In the genomic region with DNA sequence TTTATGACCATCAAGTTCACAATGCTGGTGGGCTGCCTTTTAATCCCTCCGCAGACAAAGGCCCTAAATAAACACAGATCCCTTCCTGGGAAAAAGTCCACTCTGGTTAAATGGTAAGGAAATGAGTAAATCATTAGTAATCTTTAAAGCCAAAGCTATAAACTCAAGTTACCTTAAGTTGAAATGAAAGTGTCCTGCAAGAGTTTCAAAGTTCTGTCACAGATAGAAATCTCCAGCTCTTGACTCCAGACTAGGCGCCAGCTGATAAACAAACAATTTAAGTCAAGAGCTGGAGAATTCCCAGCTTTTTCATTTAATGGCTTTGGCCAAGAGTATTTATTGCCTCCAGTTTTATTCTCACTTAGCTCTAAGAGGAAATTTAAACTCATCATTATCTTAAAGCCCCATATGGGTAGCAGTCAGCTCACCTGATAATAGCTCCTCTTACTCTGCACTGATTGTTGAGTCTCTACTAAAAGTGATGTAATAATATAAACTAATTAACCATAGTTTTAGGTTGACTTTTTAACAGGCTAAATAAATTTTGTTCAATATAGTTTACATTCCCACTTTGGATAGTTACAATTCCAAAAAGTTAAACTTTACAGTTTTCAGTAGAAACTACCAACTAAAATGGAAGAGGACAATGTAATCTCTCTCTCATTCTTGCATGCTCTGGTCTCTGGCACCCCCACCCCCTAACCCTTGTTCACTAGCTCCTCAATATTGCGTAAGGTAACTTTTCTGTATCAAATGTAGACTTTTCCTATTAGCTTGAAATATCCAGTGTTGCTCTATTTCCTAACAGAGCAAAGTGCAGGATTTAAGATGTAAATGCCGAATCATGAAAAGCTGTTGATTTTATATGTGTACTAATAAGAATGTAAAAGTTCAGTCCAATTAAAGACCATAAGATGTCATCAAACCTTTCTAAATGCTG, we compare ENCODE assay signal across 13 cellular contexts. TPM values are rescaled to one million over a fixed set of nuclear protein-coding genes. Genes with fewer than 3 reads are reported as not detected.
DNase-seq lines count a peak whose midpoint lies in the region; FAIRE-seq and TF ChIP-seq lines count a peak whose summit lies in the region.
"Had no signal": no experiment of that assay in that cellular context is flagged by ENCODE, and none has a peak within 500 bp of the region (broad histone marks: within the 10 kb centered on the region; RNA-seq: fewer than 3 reads in every experiment).

No MANE protein-coding gene starts in this region.

- no peak overlapping the region for H4K91ac ChIP-seq in neuronal stem cell (ENCODE audit: low read depth, low read length, poor library complexity)

- H2AFZ ChIP-seq in astrocyte (ENCODE audit: low read depth, low read length), result no peak overlapping the region
- no peak overlapping the region for H2AFZ ChIP-seq in neuronal stem cell (ENCODE audit: low read length)

- H3K27ac Mint-ChIP-seq in Caco-2 (ENCODE audit: unreplicated experiment), result peak overlapping the region; percentile 16
- no peak overlapping the region for H3K27ac Mint-ChIP-seq in astrocyte (ENCODE audit: unreplicated experiment)
- H3K27ac Mint-ChIP-seq: CD8-positive, alpha-beta T cell had no signal

- H3K36me3 Mint-ChIP-seq in Caco-2 (ENCODE audit: insufficient read depth, unreplicated experiment), result no peaks in the 10 kb centered on the region
- no peaks in the 10 kb centered on the region for H3K36me3 Mint-ChIP-seq in astrocyte (ENCODE audit: low read depth, unreplicated experiment)

- H3K9me3 ChIP-seq in Caco-2, result no peaks in the 10 kb centered on the region
- H3K9me3 ChIP-seq in astrocyte (ENCODE audit: insufficient read depth, low read depth, low read length), result no peaks in the 10 kb centered on the region
- H3K9me3 ChIP-seq in neuronal stem cell (replicated peaks in 1 of 2; ENCODE audit: control insufficient read depth in 2 of 2, insufficient read depth in 1 of 2, low read depth in 1 of 2, low read length in 2 of 2), result no peaks in the 10 kb centered on the region
- H3K9me3 ChIP-seq: esophagus squamous epithelium had no signal

- H3K9ac ChIP-seq in astrocyte (ENCODE audit: low read length) (peak overlapping the region; percentile 35), neuronal stem cell (ENCODE audit: low read depth, low read length, poor library complexity) (no peak overlapping the region)

- H3K4me1 Mint-ChIP-seq in Caco-2 (ENCODE audit: low read depth, unreplicated experiment) (no peaks in the 10 kb centered on the region), astrocyte (ENCODE audit: low read depth, unreplicated experiment) (peaks cover 40% of the 10 kb centered on the region)

- H2BK12ac ChIP-seq in neuronal stem cell (ENCODE audit: low read length), result no peak overlapping the region

- H3K23ac ChIP-seq in neuronal stem cell (ENCODE audit: low read depth, low read length, poor library complexity), result no peak overlapping the region

- peaks cover 33% of the 10 kb centered on the region for H3K4me1 ChIP-seq in Caco-2
- H3K4me1 ChIP-seq in astrocyte (ENCODE audit: insufficient read depth, low read length), result peaks cover 21% of the 10 kb centered on the region
- peaks cover 3 to 26% of the 10 kb centered on the region in 2 donors for H3K4me1 ChIP-seq in neuronal stem cell (ENCODE audit: control insufficient read depth in 2 of 2, insufficient read depth in 1 of 2, low read depth in 1 of 2, low read length in 2 of 2)

- POLR2A ChIA-PET in Caco-2 (lab: Charles Lee), result interaction anchor here (0.6 to 0.9 kb wide), 3 partner anchors 133 to 499 kb away, joined by 3 to 4 read pairs (median 3); no protein-coding TSS in a partner anchor

- no peak overlapping the region for H3K4me3 Mint-ChIP-seq in Caco-2 (ENCODE audit: unreplicated experiment)
- H3K4me3 Mint-ChIP-seq in astrocyte (ENCODE audit: unreplicated experiment), result peak overlapping the region; percentile 31
- H3K4me3 Mint-ChIP-seq: CD8-positive, alpha-beta T cell had no signal

- no peak overlapping the region for H3K14ac ChIP-seq in neuronal stem cell (ENCODE audit: low read length)

- WGBS in neuronal stem cell (ENCODE audit: extremely low coverage in 2 of 2, insufficient read length in 2 of 2, insufficient replicate concordance in 1 of 2), 2 donors, result no CpG with 5 or more reads among the region's 4 CpGs

- no peaks in the 10 kb centered on the region for H3K27me3 ChIP-seq in Caco-2 (replicated peaks; ENCODE audit: control insufficient read depth, insufficient read depth, low read length)
- H3K27me3 ChIP-seq in astrocyte (ENCODE audit: insufficient read depth, low read length), result no peaks in the 10 kb centered on the region
- no peaks in the 10 kb centered on the region for H3K27me3 ChIP-seq in neuronal stem cell (ENCODE audit: control insufficient read depth in 3 of 3, insufficient read depth in 3 of 3, low read depth in 1 of 3, low read length in 3 of 3)
- H3K27me3 ChIP-seq: esophagus squamous epithelium had no signal

- intact Hi-C loops in Caco-2 (cut with micrococcal nuclease; ENCODE audit: unreplicated experiment), result loop anchor here (5.0 kb wide), 1 partner anchor 56 kb away; a partner anchor contains a TSS

- CTCF ChIA-PET in Caco-2 (lab: Charles Lee), result interaction anchor here (0.7 to 2.7 kb wide), 17 partner anchors 14 to 456 kb away, joined by 3 to 24 read pairs (median 4); a partner anchor contains a TSS

- no peak overlapping the region for H2BK15ac ChIP-seq in neuronal stem cell (ENCODE audit: low read length)

- no peak overlapping the region for H2AK5ac ChIP-seq in neuronal stem cell (ENCODE audit: low read depth, low read length)

- BruUV-seq in Caco-2 (replicated peaks; lab: Mats Ljungman, UMichigan), result no TSS peak

- H3K27ac ChIP-seq in astrocyte (ENCODE audit: low read depth, low read length) (peak overlapping the region; percentile 63), neuronal stem cell (replicated peaks; ENCODE audit: low read length) (no peak overlapping the region)
- H3K27ac ChIP-seq: esophagus squamous epithelium had no signal

- H3K18ac ChIP-seq in neuronal stem cell (ENCODE audit: low read length), result no peak overlapping the region

- no peaks in the 10 kb centered on the region for H3K79me1 ChIP-seq in neuronal stem cell (ENCODE audit: low read depth, low read length)

- H3K36me3 ChIP-seq in Caco-2 (ENCODE audit: control insufficient read depth, insufficient read depth, low read length), result no peaks in the 10 kb centered on the region
- no peaks in the 10 kb centered on the region for H3K36me3 ChIP-seq in astrocyte (ENCODE audit: insufficient read depth, low read length)
- no peaks in the 10 kb centered on the region for H3K36me3 ChIP-seq in neuronal stem cell (replicated peaks in 1 of 2; ENCODE audit: control insufficient read depth in 2 of 2, insufficient read depth in 2 of 2, low read length in 2 of 2)
- H3K36me3 ChIP-seq: esophagus squamous epithelium had no signal

- H3K9me3 Mint-ChIP-seq in Caco-2 (ENCODE audit: unreplicated experiment), result no peaks in the 10 kb centered on the region
- no peaks in the 10 kb centered on the region for H3K9me3 Mint-ChIP-seq in astrocyte (ENCODE audit: unreplicated experiment)
- H3K9me3 Mint-ChIP-seq: CD8-positive, alpha-beta T cell had no signal

- TF ChIP-seq CTCF in Caco-2 (IDR thresholded peaks at IDR 0.05; ENCODE audit: insufficient read depth in 1 of 2, low read depth in 1 of 2, low read length in 1 of 2, severe bottlenecking in 1 of 2, unreplicated experiment in 1 of 2) (no peak), astrocyte (IDR thresholded peaks at IDR 0.05; ENCODE audit: insufficient read depth, low read depth, low read length) (no peak)

- H3K4me2 ChIP-seq in astrocyte (ENCODE audit: low read length) (peak overlapping the region; percentile 76), neuronal stem cell (ENCODE audit: insufficient read depth, low read length, poor library complexity, severe bottlenecking) (no peak overlapping the region)

- H2BK5ac ChIP-seq in neuronal stem cell (ENCODE audit: low read length), result no peak overlapping the region

- H4K20me1 ChIP-seq in astrocyte (ENCODE audit: insufficient read depth, low read length), result no peaks in the 10 kb centered on the region

- no peak overlapping the region for H3K4ac ChIP-seq in neuronal stem cell (ENCODE audit: low read length)

- peak; percentile 94 for FAIRE-seq in astrocyte (lab: Jason Lieb, UNC)
- FAIRE-seq: GM19239 had no signal

- H2BK120ac ChIP-seq in neuronal stem cell (ENCODE audit: low read depth, low read length), result no peak overlapping the region

- no peak overlapping the region for H3K4me3 ChIP-seq in Caco-2 (ENCODE audit: low read depth, low read length)
- H3K4me3 ChIP-seq in astrocyte (ENCODE audit: insufficient read depth, low read depth, low read length), result peak overlapping the region; percentile 21
- no peak overlapping the region for H3K4me3 ChIP-seq in neuronal stem cell (ENCODE audit: low read length in 2 of 2)
- H3K4me3 ChIP-seq: esophagus squamous epithelium had no signal

- DNase-seq in Caco-2 (peak; percentile 23 to 66), LoVo (ENCODE audit: low spot score) (peak; percentile 89), astrocyte (ENCODE audit: low read depth) (peak; percentile 85), lung microvascular endothelial cell (ENCODE audit: low read depth in 2 of 2) (peak; percentile 40 to 91), NCI-H187 treated with DMSO at 0.1 percent for 48 hours (lab: John Stamatoyannopoulos, UW) (no peak), GM03348 (ENCODE audit: low spot score) (no peak), neuronal stem cell (ENCODE audit: low spot score) (no peak), NCI-H2081 treated with DMSO at 0.1 percent for 48 hours (lab: John Stamatoyannopoulos, UW) (no peak)
- DNase-seq: activated gamma-delta T cell; CD8-positive, alpha-beta T cell; esophagus squamous epithelium; NCI-H510A had no signal

- H3K79me2 ChIP-seq in astrocyte (ENCODE audit: insufficient read depth, low read length), result no peaks in the 10 kb centered on the region

- no peaks in the 10 kb centered on the region for H3K27me3 Mint-ChIP-seq in Caco-2 (ENCODE audit: insufficient read depth, unreplicated experiment)
- no peaks in the 10 kb centered on the region for H3K27me3 Mint-ChIP-seq in astrocyte (ENCODE audit: low read depth, unreplicated experiment)

- H4K8ac ChIP-seq in neuronal stem cell (ENCODE audit: low read depth, low read length), result no peak overlapping the region

RNA-seq across cellular contexts. Expression of a gene that starts 56.1 kb away (rescaled TPM):
- total RNA-seq in Caco-2 (2022), result 33.7 and 37.3 TPM in 2 replicates
- total RNA-seq in astrocyte, result 21.9 and 23.9 TPM in 2 replicates
- total RNA-seq in lung microvascular endothelial cell, result 19.2 and 20.5 TPM in 2 replicates
- 37.4 TPM for polyA plus RNA-seq in neuronal stem cell (2013, experiment 1 of 2)
- 38.3 TPM for polyA plus RNA-seq in neuronal stem cell (2013, experiment 2 of 2)

Comparison
In these comparisons a context has a peak if more than half of its experiments do, and no peak if none do; other contexts are left out.
1. DNase-seq: peak in Caco-2 (2 of 2), LoVo (single experiment), astrocyte (single experiment) and lung microvascular endothelial cell (2 of 2); none in NCI-H187 treated with DMSO at 0.1 percent for 48 hours (single experiment), GM03348 (single experiment), neuronal stem cell (single experiment) and NCI-H2081 treated with DMSO at 0.1 percent for 48 hours (single experiment).